In the genomic region with DNA sequence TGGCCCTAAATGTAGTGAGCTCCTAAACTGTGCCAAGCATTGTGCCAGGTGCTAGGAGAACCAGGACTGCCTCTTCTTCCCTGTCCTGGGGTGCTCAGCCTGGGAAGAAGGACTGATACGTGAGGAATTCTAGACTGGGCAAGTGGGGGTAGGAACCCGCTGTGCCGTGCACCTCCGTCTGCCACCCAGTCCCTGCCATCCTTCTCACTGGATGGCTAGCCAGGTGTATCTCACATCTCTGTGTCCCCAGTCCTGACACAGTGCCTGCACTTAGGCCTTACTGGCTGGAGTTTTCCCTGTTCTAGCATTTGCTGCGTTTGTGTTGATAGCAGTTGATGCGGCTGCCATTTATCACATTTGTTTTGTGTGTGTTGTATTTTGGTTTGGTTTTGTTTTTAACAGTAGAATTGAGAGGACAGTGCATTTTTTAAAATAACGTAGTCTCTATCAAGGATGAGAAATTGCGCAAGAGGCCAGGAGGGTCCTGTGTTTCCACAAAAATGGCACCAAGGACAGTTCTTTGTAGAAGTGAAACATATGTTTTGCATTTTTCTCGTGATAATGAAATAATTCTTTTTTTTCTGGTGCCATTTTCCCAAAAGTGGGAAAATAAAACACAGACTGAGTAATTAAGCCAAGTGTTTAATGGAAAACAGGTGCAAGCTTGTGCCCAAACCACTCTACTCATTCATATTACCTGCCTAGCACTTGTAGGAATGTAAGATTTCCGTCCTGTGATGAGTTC, we compare ENCODE assay signal across 11 cellular contexts. TPM values are rescaled to one million over a fixed set of nuclear protein-coding genes. Genes with fewer than 3 reads are reported as not detected.
DNase-seq lines count a peak whose midpoint lies in the region; ATAC-seq, FAIRE-seq and TF ChIP-seq lines count a peak whose summit lies in the region.
"Had no signal": no experiment of that assay in that cellular context is flagged by ENCODE, and none has a peak within 500 bp of the region (broad histone marks: within the 10 kb centered on the region; RNA-seq: fewer than 3 reads in every experiment).

No MANE protein-coding gene starts in this region.

- no peak for TF ChIP-seq EP300 in K562 (IDR thresholded peaks at IDR 0.05; ENCODE audit: low read length)

- intact Hi-C loops in K562 (cut with micrococcal nuclease) = no loop called here
- intact Hi-C loops in naive thymus-derived CD4-positive, alpha-beta T cell (cut with micrococcal nuclease) = no loop called here

- H3K4me1 ChIP-seq in HEK293 (ENCODE audit: control insufficient read depth, insufficient read depth, low read length) (peaks cover 10% of the 10 kb centered on the region), K562 (replicated peaks in 1 of 2; ENCODE audit: control insufficient read depth in 2 of 2, insufficient read depth in 2 of 2, low read length in 2 of 2) (peaks cover 10 to 41% of the 10 kb centered on the region in 2 experiments)
- peaks cover 77 to 79% of the 10 kb centered on the region in 2 donors for H3K4me1 ChIP-seq in naive thymus-derived CD4-positive, alpha-beta T cell (ENCODE audit: control insufficient read depth in 2 of 2, insufficient read depth in 2 of 2, low read length in 2 of 2)

- H3K9ac ChIP-seq in K562 (ENCODE audit: insufficient read depth in 1 of 2, low read depth in 2 of 2, low read length in 2 of 2) = no peak overlapping the region

- no peak overlapping the region for H3K4me2 ChIP-seq in K562 (ENCODE audit: insufficient read depth, low read length)

- no peaks in the 10 kb centered on the region for H3K9me1 ChIP-seq in K562 (ENCODE audit: control insufficient read depth, insufficient read depth, low read length)

- CTCF ChIA-PET in HEK293 (lab: Yijun Ruan, JAX) (interaction anchor here (1.2 kb wide), 1 partner anchor 135 kb away, joined by 3 read pairs; no protein-coding TSS in a partner anchor), K562 (lab: Yijun Ruan, JAX; ENCODE audit: low intra/inter-chr PET ratio) (no interaction called here)
- CTCF ChIA-PET in naive thymus-derived CD4-positive, alpha-beta T cell (lab: Charles Lee) = interaction anchor here (0.7 to 1.4 kb wide), 4 partner anchors 9 to 125 kb away, joined by 3 to 8 read pairs (median 6); no protein-coding TSS in a partner anchor

- H3K27me3 ChIP-seq in K562 (ENCODE audit: control insufficient read depth in 2 of 2, insufficient read depth in 2 of 2, low read length in 2 of 2) = no peaks in the 10 kb centered on the region
- no peaks in the 10 kb centered on the region for H3K27me3 ChIP-seq in naive thymus-derived CD4-positive, alpha-beta T cell (ENCODE audit: control insufficient read depth in 2 of 2, insufficient read depth in 2 of 2, low read length in 2 of 2)

- no peak for TF ChIP-seq CTCF in HEK293 (tag by site-specific recombination; IDR thresholded peaks at IDR 0.05)
- no peak for TF ChIP-seq CTCF in K562 (IDR thresholded peaks at IDR 0.05 in 2 of 3, conservative IDR thresholded peaks at IDR 0.05 in 1 of 3; ENCODE audit: insufficient read depth in 2 of 3, low read depth in 1 of 3, low read length in 3 of 3)

- in situ Hi-C loops in K562 (cut with MboI) = no loop called here

- no peaks in the 10 kb centered on the region for H4K20me1 ChIP-seq in K562 (replicated peaks; ENCODE audit: control insufficient read depth, insufficient read depth, low read length)

- no peak for TF ChIP-seq POLR2A in K562 (conservative IDR thresholded peaks at IDR 0.05)

- ATAC-seq in K562 (no peak), GM19395 (IDR thresholded peaks at IDR 0.05; ENCODE audit: unreplicated experiment) (no peak), HG03520 (IDR thresholded peaks at IDR 0.05; ENCODE audit: unreplicated experiment) (no peak)
- no peak for ATAC-seq in naive thymus-derived CD4-positive, alpha-beta T cell

- H3K27ac Mint-ChIP-seq in naive thymus-derived CD4-positive, alpha-beta T cell = peak overlapping the region; percentile 50 to 99 (median 93)

- peaks cover 4 to 41% (median 8%) of the 10 kb centered on the region in 5 donors for H3K36me3 Mint-ChIP-seq in naive thymus-derived CD4-positive, alpha-beta T cell

- peaks cover 0 to 3% of the 10 kb centered on the region in 2 experiments; a peak in 1 of 3 replicates for H3K36me3 ChIP-seq in HEK293 (ENCODE audit: control insufficient read depth in 2 of 2, insufficient read depth in 1 of 2, low read length in 2 of 2)
- peaks cover 14% of the 10 kb centered on the region; the same call in 2 of the 3 replicates for H3K36me3 ChIP-seq in K562 (ENCODE audit: control insufficient read depth, insufficient read depth, low read length)
- H3K36me3 ChIP-seq in naive thymus-derived CD4-positive, alpha-beta T cell (ENCODE audit: control insufficient read depth in 2 of 3, insufficient read depth in 3 of 3, low read length in 3 of 3) = no peaks in the 10 kb centered on the region

- no peaks in the 10 kb centered on the region for H3K9me3 ChIP-seq in HEK293 (ENCODE audit: control insufficient read depth, insufficient read depth, low read depth, low read length)
- H3K9me3 ChIP-seq in K562 (replicated peaks; ENCODE audit: control insufficient read depth, insufficient read depth, low read depth, low read length) = no peaks in the 10 kb centered on the region
- no peaks in the 10 kb centered on the region for H3K9me3 ChIP-seq in naive thymus-derived CD4-positive, alpha-beta T cell (ENCODE audit: control insufficient read depth in 2 of 3, low read length in 3 of 3)

- TF ChIP-seq RAD21 in K562 (CRISPR knock-in tag; conservative IDR thresholded peaks at IDR 0.05 in 1 of 2, IDR thresholded peaks at IDR 0.05 in 1 of 2) = no peak

- no peak overlapping the region for H3K27ac ChIP-seq in HEK293 (ENCODE audit: extremely low read depth, low read depth, low read length)
- peak overlapping the region; percentile 33; the same call in 1 of the 3 replicates for H3K27ac ChIP-seq in K562 (ENCODE audit: extremely low read depth, low read depth, low read length)
- peak overlapping the region; percentile 42 for H3K27ac ChIP-seq in naive thymus-derived CD4-positive, alpha-beta T cell (ENCODE audit: low read depth, low read length)

- peak; percentile 20 for DNase-seq in AG08395 (ENCODE audit: low spot score)
- DNase-seq in K562 (ENCODE audit: extremely low read depth in 1 of 4, low spot score in 3 of 4) = no peak
- no peak for DNase-seq in naive thymus-derived CD4-positive, alpha-beta T cell
- no peak for DNase-seq in HuH-7 (ENCODE audit: low spot score)
- no peak for DNase-seq in frontal cortex (ENCODE audit: low spot score in 2 of 2)
- DNase-seq: kidney, NCI-H2107 had no signal

- H2AFZ ChIP-seq in K562 (ENCODE audit: low read depth, low read length) = no peak overlapping the region

- WGBS in K562 (ENCODE audit: insufficient coverage, low coverage, missing lambda C conversion rate) = 76% methylated on average over 10 of the region's 10 CpGs

- H3K4me1 Mint-ChIP-seq in naive thymus-derived CD4-positive, alpha-beta T cell = peaks cover 60 to 99% (median 90%) of the 10 kb centered on the region in 7 donors

- H3K4me3 Mint-ChIP-seq in naive thymus-derived CD4-positive, alpha-beta T cell = peak overlapping the region in 8 of 10 donors; percentile 12 to 87 (median 61)
- H3K4me3 Mint-ChIP-seq: H9 had no signal

- peaks cover 26% of the 10 kb centered on the region; the same call in 2 of the 3 replicates for H3K79me2 ChIP-seq in K562 (ENCODE audit: control insufficient read depth, insufficient read depth, low read length)

- FAIRE-seq in K562 (lab: Jason Lieb, UNC) (no peak), frontal cortex (lab: Jason Lieb, UNC) (no peak)
- FAIRE-seq: kidney had no signal

- no peak overlapping the region for H3K4me3 ChIP-seq in HEK293 (ENCODE audit: low read depth, low read length)
- no peak overlapping the region for H3K4me3 ChIP-seq in K562
- H3K4me3 ChIP-seq in naive thymus-derived CD4-positive, alpha-beta T cell (ENCODE audit: low read length) = no peak overlapping the region

- BruUV-seq in K562 (replicated peaks; lab: Mats Ljungman, UMichigan) = no TSS peak

- peaks cover 0 to 3% (median 0%) of the 10 kb centered on the region in 11 donors for H3K9me3 Mint-ChIP-seq in naive thymus-derived CD4-positive, alpha-beta T cell
- H3K9me3 Mint-ChIP-seq: H9 had no signal

- H3K27me3 Mint-ChIP-seq in naive thymus-derived CD4-positive, alpha-beta T cell = no peaks in the 10 kb centered on the region

- POLR2A ChIA-PET in HEK293 (lab: Yijun Ruan, JAX) = no interaction called here
- POLR2A ChIA-PET in K562 (lab: Yijun Ruan, JAX) = interaction anchor here (0.7 to 1.2 kb wide), 2 partner anchors 10 to 12 kb away, joined by 3 to 4 read pairs; no protein-coding TSS in a partner anchor
- POLR2A ChIA-PET in naive thymus-derived CD4-positive, alpha-beta T cell (lab: Charles Lee) = interaction anchor here (0.6 to 3.1 kb wide), 17 partner anchors 7 to 1277 kb away, joined by 3 to 21 read pairs (median 4); partner anchors contain the start of gene GGACT

RNA-seq across cellular contexts. Expression of gene GPR183, which starts 4.7 kb away (rescaled TPM):
- total RNA-seq in K562 (2011; cell fraction: chromatin; rRNA removed; ENCODE audit: low replicate concordance) = 3.6 and 4.7 TPM in 2 replicates
- total RNA-seq in K562 (2011; cell fraction: nucleolus; rRNA removed) = 2.6 and 4.0 TPM in 2 replicates
- 4.1 and 5.4 TPM in 2 replicates for total RNA-seq in K562 (2011; cell fraction: nucleoplasm; rRNA removed)
- 1.3 and 1.6 TPM in 2 replicates for total RNA-seq in K562 (2014; rRNA removed)
- total RNA-seq in K562 (2014; rRNA removed; fragmentation: Illumina TruSeq; extraction: Trizol) = 2.9 and 3.5 TPM in 2 replicates
- total RNA-seq in K562 (2015; rRNA removed; fragmentation: Illumina TruSeq; extraction: Trizol) = 9.3 and 10.0 TPM in 2 replicates
- total RNA-seq in K562 (2021) = 2.3 TPM in 2 replicates
- 2.6 and 9.4 TPM in 2 replicates for polyA plus RNA-seq in K562 (2011; rRNA removed)
- 1.7 and 5.1 TPM in 2 replicates for polyA plus RNA-seq in K562 (2011; cell fraction: cytosol; rRNA removed)
- 0.97 and 2.6 TPM in 2 replicates for polyA plus RNA-seq in K562 (2011; cell fraction: nucleus; rRNA removed)
- 3.7 and 8.1 TPM in 2 replicates for polyA plus RNA-seq in K562 (2012)
- polyA plus RNA-seq in K562 (2014; fragmentation: Illumina TruSeq; extraction: Trizol) = 3.6 and 3.7 TPM in 2 replicates
- polyA plus RNA-seq in K562 (2014; fragmentation: Nextera tagmentation; extraction: Ambion mirVana) = 10 to 100 TPM in 1 of 2 experiments, 1 to 10 TPM in 1; 6.9 to 10.2 TPM
- polyA plus RNA-seq in K562 (2014; rRNA removed) = 1.9 and 2.5 TPM in 2 replicates
- 2.0 and 6.3 TPM in 2 replicates for polyA minus RNA-seq in K562 (2011; rRNA and poly(A)+ RNA removed)
- polyA minus RNA-seq in K562 (2011; cell fraction: cytosol; rRNA and poly(A)+ RNA removed) = 2.6 TPM in 1 of 2 replicates, not detected in the other
- 0.78 and 0.81 TPM in 2 replicates for polyA minus RNA-seq in K562 (2011; cell fraction: nucleus; rRNA and poly(A)+ RNA removed)
- total RNA-seq in naive thymus-derived CD4-positive, alpha-beta T cell = 100 to 1,000 TPM in 4 of 5 experiments, 10 to 100 TPM in 1; 26.8 to 231 (median 112) TPM
- polyA plus RNA-seq in naive thymus-derived CD4-positive, alpha-beta T cell = 100 to 1,000 TPM; 234 to 241 TPM
- total RNA-seq in frontal cortex = 0.82 TPM
- total RNA-seq: H9 had no signal

RNA-seq across cellular contexts. Expression of gene GPR18, which starts 53.7 kb away (rescaled TPM):
- total RNA-seq in K562 (2011; cell fraction: chromatin; rRNA removed; ENCODE audit: low replicate concordance) = not detected in 2 replicates
- not detected in 2 replicates for total RNA-seq in K562 (2011; cell fraction: nucleolus; rRNA removed)
- not detected in 2 replicates for total RNA-seq in K562 (2011; cell fraction: nucleoplasm; rRNA removed)
- total RNA-seq in K562 (2014; rRNA removed) = not detected in 2 replicates
- not detected in 2 replicates for total RNA-seq in K562 (2014; rRNA removed; fragmentation: Illumina TruSeq; extraction: Trizol)
- not detected in 2 replicates for total RNA-seq in K562 (2015; rRNA removed; fragmentation: Illumina TruSeq; extraction: Trizol)
- not detected in 2 replicates for total RNA-seq in K562 (2021)
- polyA plus RNA-seq in K562 (2011; rRNA removed) = not detected in 2 replicates
- polyA plus RNA-seq in K562 (2011; cell fraction: cytosol; rRNA removed) = not detected in 2 replicates
- polyA plus RNA-seq in K562 (2011; cell fraction: nucleus; rRNA removed) = not detected in 2 replicates
- 0.08 and 0.13 TPM in 2 replicates for polyA plus RNA-seq in K562 (2012)
- polyA plus RNA-seq in K562 (2014; fragmentation: Illumina TruSeq; extraction: Trizol) = not detected in 2 replicates
- polyA plus RNA-seq in K562 (2014; fragmentation: Nextera tagmentation; extraction: Ambion mirVana) = under 1 TPM in 1 of 2 experiments, not detected in 1; 0.75 TPM
- not detected in 2 replicates for polyA plus RNA-seq in K562 (2014; rRNA removed)
- polyA minus RNA-seq in K562 (2011; rRNA and poly(A)+ RNA removed) = not detected in 2 replicates
- polyA minus RNA-seq in K562 (2011; cell fraction: cytosol; rRNA and poly(A)+ RNA removed) = not detected in 2 replicates
- not detected in 2 replicates for polyA minus RNA-seq in K562 (2011; cell fraction: nucleus; rRNA and poly(A)+ RNA removed)
- total RNA-seq in naive thymus-derived CD4-positive, alpha-beta T cell = 10 to 100 TPM; 11.5 to 40.4 (median 21.1) TPM
- polyA plus RNA-seq in naive thymus-derived CD4-positive, alpha-beta T cell = 10 to 100 TPM; 27.9 to 35.9 TPM
- not detected for total RNA-seq in frontal cortex
- total RNA-seq: H9 had no signal

Comparison
In these comparisons a context has a peak if more than half of its experiments do, and no peak if none do; other contexts are left out.
1. RNA of gene GPR18, which starts 53.7 kb away (total RNA-seq): 11.5 to 40.4 TPM in naive thymus-derived CD4-positive, alpha-beta T cell; not detected in K562 and not detected in frontal cortex (single experiment); every median in the first group is over 10 times any median in the second.